ENCODE assay signal across 8 cellular contexts in genomic region chr3:81761904-81762565, GRCh38. TPM values are rescaled to one million over a fixed set of nuclear protein-coding genes. Genes with fewer than 3 reads are reported as not detected.
DNase-seq lines count a peak whose midpoint lies in the region; ATAC-seq and TF ChIP-seq lines count a peak whose summit lies in the region.

No MANE protein-coding gene starts in this region.

- DNase-seq in IMR-90 = no peak
- no peak for DNase-seq in natural killer cell
- no peak for DNase-seq in stimulated activated CD4-positive, alpha-beta T cell treated with anti-CD3 and anti-CD28 coated beads, Interleukin-2, amount 100 ng/mL, for 48 hours
- DNase-seq in NCI-H128 (lab: John Stamatoyannopoulos, UW; ENCODE audit: unreplicated experiment) = no peak
- DNase-seq in NCI-H446 (lab: John Stamatoyannopoulos, UW) = no peak

- H2BK120ac ChIP-seq in IMR-90 (ENCODE audit: low read depth, low read length) = peak overlapping the region; percentile 92

- peak overlapping the region; percentile 22; the same call in 1 of the 2 replicates for H2AK5ac ChIP-seq in IMR-90 (ENCODE audit: low read depth, low read length)

- ATAC-seq in IMR-90 (ENCODE audit: low read depth) (no peak), natural killer cell (no peak), GM21360 (IDR thresholded peaks at IDR 0.05; ENCODE audit: unreplicated experiment) (no peak)

- H3K9me3 Mint-ChIP-seq in natural killer cell = no peaks in the 10 kb centered on the region

- H3K23ac ChIP-seq in IMR-90 (ENCODE audit: low read depth, low read length) = peak overlapping the region; percentile 55

- peak overlapping the region; percentile 94 to 99 (median 97) for H3K9ac ChIP-seq in BLaER1 treated with 17β-estradiol and CSF1 and Interleukin-3, amounts not matched to agents 10 nM and 100 nM
- H3K9ac ChIP-seq in IMR-90 (ENCODE audit: low read depth, low read length) = peak overlapping the region; percentile 99

- H2AFZ ChIP-seq in IMR-90 (replicated peaks; ENCODE audit: low read length, poor library complexity) = peak overlapping the region; percentile 95

- H4K5ac ChIP-seq in IMR-90 (ENCODE audit: low read depth, low read length) = peak overlapping the region; percentile 99

- H3K18ac ChIP-seq in IMR-90 (ENCODE audit: low read depth, low read length) = peak overlapping the region; percentile 99

- H3K36me3 ChIP-seq in BLaER1 treated with 17β-estradiol and CSF1 and Interleukin-3, amounts not matched to agents 10 nM and 100 nM = peaks cover 7 to 27% (median 26%) of the 10 kb centered on the region in 11 experiments; a peak in 21 of 22 replicates
- no peaks in the 10 kb centered on the region for H3K36me3 ChIP-seq in IMR-90 (ENCODE audit: control insufficient read depth, insufficient read depth, low read length)

- peak overlapping the region; percentile 69 to 87 (median 82) for H3K4me2 ChIP-seq in BLaER1 treated with 17β-estradiol and CSF1 and Interleukin-3, amounts not matched to agents 10 nM and 100 nM
- peak overlapping the region; percentile 99 for H3K4me2 ChIP-seq in IMR-90 (ENCODE audit: low read depth, low read length)

- peaks cover 21 to 23% of the 10 kb centered on the region in 2 donors for H3K4me1 Mint-ChIP-seq in natural killer cell

- H2AK9ac ChIP-seq in IMR-90 (replicated peaks; ENCODE audit: low read depth, low read length, poor library complexity) = peak overlapping the region; percentile 59

- H3K4ac ChIP-seq in IMR-90 (ENCODE audit: low read depth, low read length) = peak overlapping the region; percentile 92

- in situ Hi-C loops in IMR-90 (cut with MboI; ENCODE audit: low sequenced_read_pairs) = no loop called here

- H3K4me3 ChIP-seq in BLaER1 treated with 17β-estradiol and CSF1 and Interleukin-3, amounts not matched to agents 10 nM and 100 nM = peak overlapping the region; percentile 59 to 76 (median 66)
- H3K4me3 ChIP-seq in IMR-90 (ENCODE audit: insufficient read depth, low read depth, low read length) = peak overlapping the region; percentile 79

- POLR2A ChIA-PET in IMR-90 (lab: Charles Lee; ENCODE audit: unreplicated experiment) = no interaction called here

- peak overlapping the region; percentile 90 to 91 for H3K27ac Mint-ChIP-seq in natural killer cell

- peak overlapping the region; percentile 87 for H4K91ac ChIP-seq in IMR-90 (ENCODE audit: insufficient read depth, low read depth, low read length)

- no peaks in the 10 kb centered on the region for H3K27me3 Mint-ChIP-seq in natural killer cell (ENCODE audit: low read depth in 2 of 2)

- H3K4me1 ChIP-seq in BLaER1 treated with 17β-estradiol and CSF1 and Interleukin-3, amounts not matched to agents 10 nM and 100 nM = peaks cover 55 to 75% (median 67%) of the 10 kb centered on the region in 10 experiments
- H3K4me1 ChIP-seq in IMR-90 (ENCODE audit: control insufficient read depth, insufficient read depth, low read length) = peaks cover 7% of the 10 kb centered on the region

- CTCF ChIA-PET in IMR-90 (lab: Yijun Ruan, JAX) = interaction anchor here (1.1 kb wide), 1 partner anchor 11 kb away, joined by 3 read pairs; no protein-coding TSS in a partner anchor

- TF ChIP-seq RAD21 in IMR-90 (IDR thresholded peaks at IDR 0.05; ENCODE audit: low read length) = no peak

- H3K36me3 Mint-ChIP-seq in natural killer cell = no peaks in the 10 kb centered on the region

- intact Hi-C loops in IMR-90 (cut with micrococcal nuclease) (loop anchor here (1.0 to 5.0 kb wide), 4 partner anchors 19 to 345 kb away; no protein-coding TSS in a partner anchor), natural killer cell (cut with micrococcal nuclease) (no loop called here)

- H3K56ac ChIP-seq in IMR-90 (ENCODE audit: extremely low read depth, insufficient read depth, low read length) = peak overlapping the region; percentile 36; the same call in 1 of the 2 replicates

- TF ChIP-seq POLR2A in IMR-90 (IDR thresholded peaks at IDR 0.05; ENCODE audit: low read depth, low read length) = no peak

- H3K27me3 ChIP-seq in BLaER1 treated with 17β-estradiol and CSF1 and Interleukin-3, amounts not matched to agents 10 nM and 100 nM = no peaks in the 10 kb centered on the region
- H3K27me3 ChIP-seq in IMR-90 (ENCODE audit: control insufficient read depth, insufficient read depth, low read length) = no peaks in the 10 kb centered on the region

- TF ChIP-seq CTCF in IMR-90 (conservative IDR thresholded peaks at IDR 0.05; ENCODE audit: low read depth, low read length) = no peak
- TF ChIP-seq CTCF in natural killer cell (IDR thresholded peaks at IDR 0.05) = no peak

- H2BK20ac ChIP-seq in IMR-90 (ENCODE audit: low read depth, low read length) = peak overlapping the region; percentile 13; the same call in 1 of the 2 replicates

- peaks cover 4 to 37% (median 32%) of the 10 kb centered on the region in 11 experiments for H3K9me3 ChIP-seq in BLaER1 treated with 17β-estradiol and CSF1 and Interleukin-3, amounts not matched to agents 10 nM and 100 nM (replicated peaks in 1 of 11)
- H3K9me3 ChIP-seq in IMR-90 (ENCODE audit: control insufficient read depth, insufficient read depth, low read length) = no peaks in the 10 kb centered on the region

- H3K79me1 ChIP-seq in IMR-90 (ENCODE audit: low read depth in 1 of 2, low read length in 2 of 2) = peaks cover 11 to 29% of the 10 kb centered on the region in 2 experiments

- peak overlapping the region; percentile 38 to 96 for H4K8ac ChIP-seq in IMR-90 (ENCODE audit: low read depth in 2 of 2, low read length in 2 of 2)

- TSS peak; percentile 84 for BruUV-seq in IMR-90 (replicated peaks; lab: Mats Ljungman, UMichigan)

- peak overlapping the region; percentile 97 to 99 (median 99) for H3K27ac ChIP-seq in BLaER1 treated with 17β-estradiol and CSF1 and Interleukin-3, amounts not matched to agents 10 nM and 100 nM
- H3K27ac ChIP-seq in IMR-90 (ENCODE audit: insufficient read depth, low read length) = peak overlapping the region; percentile 99
- H3K27ac ChIP-seq in cingulate gyrus (ENCODE audit: low read depth, low read length) = peak overlapping the region; percentile 94

- dilution Hi-C loops in IMR-90 (cut with HindIII; ENCODE audit: low sequenced_read_pairs, unreplicated experiment) = no loop called here

- H4K20me1 ChIP-seq in BLaER1 treated with 17β-estradiol and CSF1 and Interleukin-3, amounts not matched to agents 10 nM and 100 nM = no peaks in the 10 kb centered on the region
- H4K20me1 ChIP-seq in IMR-90 (ENCODE audit: insufficient read depth, low read length) = peaks cover 2% of the 10 kb centered on the region; the same call in 1 of the 2 replicates

- peak overlapping the region; percentile 97 for H3K14ac ChIP-seq in IMR-90 (replicated peaks; ENCODE audit: low read depth, low read length)

- peak overlapping the region; percentile 89 for H3K4me3 Mint-ChIP-seq in natural killer cell

- H3K9me1 ChIP-seq in IMR-90 (ENCODE audit: insufficient read depth, low read length) = no peaks in the 10 kb centered on the region

- WGBS in IMR-90 (ENCODE audit: extremely low coverage in 2 of 2, insufficient read length in 1 of 2), 2 experiments = no CpG with 5 or more reads among the region's 6 CpGs

- H2BK15ac ChIP-seq in IMR-90 (ENCODE audit: low read depth, low read length) = peak overlapping the region; percentile 24; the same call in 2 of the 3 replicates

- peak overlapping the region; percentile 98 for H2BK5ac ChIP-seq in IMR-90 (ENCODE audit: low read depth, low read length, poor library complexity, severe bottlenecking)

TF ChIP-seq in IMR-90, 13 proteins besides CTCF, POLR2A, EP300 and RAD21:
- no peak for TF ChIP-seq CEBPB (IDR thresholded peaks at IDR 0.05; ENCODE audit: low read depth, low read length)
- no peak for TF ChIP-seq RCOR1 (IDR thresholded peaks at IDR 0.05; ENCODE audit: insufficient replicate concordance, low read length)
- no peak for TF ChIP-seq NFE2L2 (IDR thresholded peaks at IDR 0.05; ENCODE audit: low read depth, low read length)
- no peak for TF ChIP-seq RFX5 (IDR thresholded peaks at IDR 0.05; ENCODE audit: low read depth, low read length)
- no peak for TF ChIP-seq BHLHE40 (IDR thresholded peaks at IDR 0.05; ENCODE audit: low read depth, low read length)
- no peak for TF ChIP-seq MAFK (IDR thresholded peaks at IDR 0.05; ENCODE audit: low read depth, low read length)
- TF ChIP-seq MXI1 (IDR thresholded peaks at IDR 0.05; ENCODE audit: borderline replicate concordance, low read depth, low read length) = no peak
- TF ChIP-seq ELK1 (IDR thresholded peaks at IDR 0.05; ENCODE audit: borderline replicate concordance, low read depth, low read length) = no peak
- TF ChIP-seq SMC3 (IDR thresholded peaks at IDR 0.05; ENCODE audit: low read depth, low read length) = no peak

RNA-seq across cellular contexts. Expression of gene GBE1, which starts 0.6 kb away (rescaled TPM):
- total RNA-seq in IMR-90 (2012; rRNA removed) (90.3 and 122 TPM in 2 replicates), natural killer cell (10 to 100 TPM in 1 of 3 donors, 1 to 10 TPM in 2; 8.8 to 11.8 (median 9.7) TPM)
- polyA plus RNA-seq in IMR-90 (2012; rRNA removed) = 26.5 and 36.7 TPM in 2 replicates
- 5.6 and 6.6 TPM in 2 replicates for polyA plus RNA-seq in IMR-90 (2012; cell fraction: cytosol; rRNA removed)
- polyA plus RNA-seq in IMR-90 (2012; cell fraction: nucleus; rRNA removed; ENCODE audit: low replicate concordance) = 2.0 and 25.1 TPM in 2 replicates
